1 cellular context compared by ENCODE assay signal in genomic region chr11:95089620-95090542, GRCh38.
TF ChIP-seq lines count a peak whose summit lies in the region.

TSS of gene ENDOD1 (plus strand) at chr11:95089846. CDS start at chr11:95089928, 82 bp downstream.

TF ChIP-seq in SK-N-SH treated with all-trans-retinoic acid at 6 μM for 48 hours, 23 proteins besides CTCF, POLR2A, EP300 and RAD21 (continued from another document):
- TF ChIP-seq, protein P1, sequence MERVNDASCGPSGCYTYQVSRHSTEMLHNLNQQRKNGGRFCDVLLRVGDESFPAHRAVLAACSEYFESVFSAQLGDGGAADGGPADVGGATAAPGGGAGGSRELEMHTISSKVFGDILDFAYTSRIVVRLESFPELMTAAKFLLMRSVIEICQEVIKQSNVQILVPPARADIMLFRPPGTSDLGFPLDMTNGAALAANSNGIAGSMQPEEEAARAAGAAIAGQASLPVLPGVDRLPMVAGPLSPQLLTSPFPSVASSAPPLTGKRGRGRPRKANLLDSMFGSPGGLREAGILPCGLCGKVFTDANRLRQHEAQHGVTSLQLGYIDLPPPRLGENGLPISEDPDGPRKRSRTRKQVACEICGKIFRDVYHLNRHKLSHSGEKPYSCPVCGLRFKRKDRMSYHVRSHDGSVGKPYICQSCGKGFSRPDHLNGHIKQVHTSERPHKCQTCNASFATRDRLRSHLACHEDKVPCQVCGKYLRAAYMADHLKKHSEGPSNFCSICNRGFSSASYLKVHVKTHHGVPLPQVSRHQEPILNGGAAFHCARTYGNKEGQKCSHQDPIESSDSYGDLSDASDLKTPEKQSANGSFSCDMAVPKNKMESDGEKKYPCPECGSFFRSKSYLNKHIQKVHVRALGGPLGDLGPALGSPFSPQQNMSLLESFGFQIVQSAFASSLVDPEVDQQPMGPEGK (CRISPR knock-in tag; IDR thresholded peaks at IDR 0.05; ENCODE audit: borderline replicate concordance): no peak
- no peak for TF ChIP-seq SNAI2 (CRISPR knock-in tag; IDR thresholded peaks at IDR 0.05)
- TF ChIP-seq ESRRG (CRISPR knock-in tag; IDR thresholded peaks at IDR 0.05): no peak
- no peak for TF ChIP-seq ZNF70 (CRISPR knock-in tag; IDR thresholded peaks at IDR 0.05)
- no peak for TF ChIP-seq ZFP30 (CRISPR knock-in tag; IDR thresholded peaks at IDR 0.05)
- TF ChIP-seq CSDC2 (CRISPR knock-in tag; IDR thresholded peaks at IDR 0.05): no peak
